ENCODE assay signal across 10 cellular contexts in the genomic region with DNA sequence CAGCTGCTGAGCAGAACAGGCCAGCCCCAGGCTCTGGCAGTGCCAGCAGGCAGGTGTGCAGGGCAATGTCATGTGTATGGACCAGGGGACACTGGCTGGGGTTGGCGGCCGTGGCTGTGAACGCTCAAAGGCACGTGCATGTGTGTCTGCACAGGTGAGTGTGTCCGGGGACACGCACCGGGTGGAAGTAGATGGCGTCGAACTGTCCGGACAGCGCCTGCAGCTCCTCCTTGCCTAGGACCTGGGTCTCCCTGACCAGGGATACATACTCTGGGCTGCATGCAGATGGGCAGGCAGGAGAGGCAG. TPM values are rescaled to one million over a fixed set of nuclear protein-coding genes. Genes with fewer than 3 reads are reported as not detected.
DNase-seq lines count a peak whose midpoint lies in the region; ATAC-seq and TF ChIP-seq lines count a peak whose summit lies in the region.
"Had no signal": no experiment of that assay in that cellular context is flagged by ENCODE, and none has a peak within 500 bp of the region (broad histone marks: within the 10 kb centered on the region; RNA-seq: fewer than 3 reads in every experiment).

No MANE protein-coding gene starts in this region.

- intact Hi-C loops in esophagus squamous epithelium (cut with DNase I) (no loop called here), psoas muscle (cut with DNase I) (loop anchor here (2.0 to 10.0 kb wide), 5 partner anchors 53 to 255 kb away; partner anchors contain the start of genes DENND6B (in 1 of the 2), LMF2 (in 1 of the 2), NCAPH2 (in 1 of the 2) and PPP6R2 (in 1 of the 2))

- no peak for TF ChIP-seq CTCF in GM06990 (IDR thresholded peaks at IDR 0.05; ENCODE audit: insufficient read depth, low read length, poor library complexity, severe bottlenecking)
- TF ChIP-seq CTCF in Peyer's patch (IDR thresholded peaks at IDR 0.05): no peak
- no peak for TF ChIP-seq CTCF in esophagus squamous epithelium (IDR thresholded peaks at IDR 0.05)
- TF ChIP-seq CTCF in psoas muscle (IDR thresholded peaks at IDR 0.05): no peak
- TF ChIP-seq CTCF in omental fat pad (IDR thresholded peaks at IDR 0.05): no peak

- H3K4me3 ChIP-seq in GM06990 (replicated peaks; ENCODE audit: low read depth, low read length) (peak overlapping the region; percentile 89), Peyer's patch (peak overlapping the region; percentile 58 to 87 (median 71)), esophagus squamous epithelium (peak overlapping the region; percentile 42 to 80 (median 72)), psoas muscle (peak overlapping the region; percentile 70)

- TF ChIP-seq POLR2A in Peyer's patch (IDR thresholded peaks at IDR 0.05) (no peak), esophagus squamous epithelium (IDR thresholded peaks at IDR 0.05) (no peak)

- ATAC-seq in psoas muscle (peak in 1 of 4 donors; percentile 0), omental fat pad (ENCODE audit: low FRiP score) (no peak), GM21528 (IDR thresholded peaks at IDR 0.05; ENCODE audit: low FRiP score, unreplicated experiment) (no peak)

- H3K27ac ChIP-seq in Peyer's patch: peak overlapping the region in 2 of 4 donors; percentile 70 to 82
- H3K27ac ChIP-seq in esophagus squamous epithelium: peak overlapping the region in 3 of 4 donors; percentile 46 to 82 (median 74)
- no peak overlapping the region for H3K27ac ChIP-seq in psoas muscle

- H3K27me3 ChIP-seq in GM06990 (replicated peaks; ENCODE audit: control insufficient read depth, insufficient read depth, low read length) (no peaks in the 10 kb centered on the region), Peyer's patch (no peaks in the 10 kb centered on the region), esophagus squamous epithelium (no peaks in the 10 kb centered on the region), psoas muscle (ENCODE audit: insufficient read depth in 3 of 3, low read length in 2 of 3) (no peaks in the 10 kb centered on the region)

- peaks cover 9 to 58% (median 35%) of the 10 kb centered on the region in 4 donors for H3K4me1 ChIP-seq in Peyer's patch
- peaks cover 31 to 74% (median 35%) of the 10 kb centered on the region in 3 donors for H3K4me1 ChIP-seq in esophagus squamous epithelium
- peaks cover 28% of the 10 kb centered on the region for H3K4me1 ChIP-seq in psoas muscle

- 67% methylated on average over 11 of the region's 11 CpGs; no CpG with 5 or more reads in 1 of the 2 donors for WGBS in esophagus squamous epithelium, 2 donors
- WGBS in psoas muscle, 3 donors: 49 to 66% (median 51%) methylated on average over 11 of the region's 11 CpGs

- peaks cover 20% of the 10 kb centered on the region for H3K36me3 ChIP-seq in GM06990 (ENCODE audit: control insufficient read depth, insufficient read depth, low read length)
- peaks cover 0 to 13% (median 0%) of the 10 kb centered on the region in 3 donors for H3K36me3 ChIP-seq in Peyer's patch
- H3K36me3 ChIP-seq in esophagus squamous epithelium: peaks cover 0 to 25% (median 8%) of the 10 kb centered on the region in 3 donors
- H3K36me3 ChIP-seq in psoas muscle (ENCODE audit: insufficient read depth in 1 of 2, low read depth in 1 of 2): peaks cover 0 to 60% of the 10 kb centered on the region in 2 donors

- no peaks in the 10 kb centered on the region for H3K9me3 ChIP-seq in Peyer's patch
- H3K9me3 ChIP-seq in esophagus squamous epithelium: no peaks in the 10 kb centered on the region
- H3K9me3 ChIP-seq in psoas muscle: no peaks in the 10 kb centered on the region

- DNase-seq in GM06990 (ENCODE audit: extremely low read depth, insufficient read length) (no peak), Peyer's patch (no peak), esophagus squamous epithelium (lab: John Stamatoyannopoulos, UW) (no peak), psoas muscle (no peak), omental fat pad (ENCODE audit: low spot score) (no peak), SHP77 treated with DMSO at 0.1 percent for 48 hours (lab: John Stamatoyannopoulos, UW) (no peak), NCI-H2227 treated with DMSO at 0.1 percent for 48 hours (lab: John Stamatoyannopoulos, UW) (no peak)
- DNase-seq: effector CD8-positive, alpha-beta T cell; NCI-H526 treated with DMSO at 0.1 percent for 48 hours had no signal

RNA-seq across cellular contexts. Expression of gene HDAC10, which starts 0.9 kb away (rescaled TPM):
- total RNA-seq in Peyer's patch: 100 to 1,000 TPM in 3 of 4 donors, 10 to 100 TPM in 1; 57.3 to 165 (median 119) TPM
- total RNA-seq in esophagus squamous epithelium: 10 to 100 TPM; 18.2 to 46.3 (median 35.6) TPM
- total RNA-seq in psoas muscle: 10 to 100 TPM; 13.5 to 19.4 (median 15.3) TPM
- 1 to 10 TPM; 4.3 to 5.3 (median 5.1) TPM for polyA plus RNA-seq in psoas muscle
- total RNA-seq in omental fat pad: 10 to 100 TPM; 18.4 to 53.8 (median 23.6) TPM

RNA-seq across cellular contexts. Expression of gene TUBGCP6, which starts 5.4 kb away (rescaled TPM):
- 100 to 1,000 TPM in 2 of 4 donors, 10 to 100 TPM in 2; 51.5 to 163 (median 111) TPM for total RNA-seq in Peyer's patch
- 10 to 100 TPM; 20.3 to 44.3 (median 32.2) TPM for total RNA-seq in esophagus squamous epithelium
- total RNA-seq in psoas muscle: 10 to 100 TPM; 18.0 to 21.8 (median 19.0) TPM
- 10 to 100 TPM in 2 of 3 donors, 1 to 10 TPM in 1; 9.5 to 11.2 (median 10.6) TPM for polyA plus RNA-seq in psoas muscle
- total RNA-seq in omental fat pad: 10 to 100 TPM; 32.7 to 52.2 (median 33.5) TPM

RNA-seq across cellular contexts. Expression of gene MAPK12, which starts 11.3 kb away (rescaled TPM):
- total RNA-seq in Peyer's patch: 10 to 100 TPM in 1 of 4 donors, 1 to 10 TPM in 3; 1.2 to 37.1 (median 5.4) TPM
- total RNA-seq in esophagus squamous epithelium: 1 to 10 TPM in 3 of 4 donors, under 1 TPM in 1; 0.19 to 6.9 (median 2.3) TPM
- total RNA-seq in psoas muscle: 100 to 1,000 TPM; 107 to 178 (median 145) TPM
- 100 to 1,000 TPM in 2 of 3 donors, 10 to 100 TPM in 1; 57.4 to 148 (median 131) TPM for polyA plus RNA-seq in psoas muscle
- 10 to 100 TPM in 3 of 4 donors, 1 to 10 TPM in 1; 7.9 to 31.1 (median 17.8) TPM for total RNA-seq in omental fat pad

RNA-seq across cellular contexts. Expression of gene MAPK11, which starts 20.0 kb away (rescaled TPM):
- total RNA-seq in Peyer's patch: 10 to 100 TPM in 1 of 4 donors, 1 to 10 TPM in 2, not detected in 1; 2.0 to 14.0 (median 2.5) TPM
- total RNA-seq in esophagus squamous epithelium: 1 to 10 TPM; 2.4 to 5.7 (median 3.5) TPM
- total RNA-seq in psoas muscle: 1 to 10 TPM; 4.4 to 6.3 (median 5.4) TPM
- polyA plus RNA-seq in psoas muscle: 1 to 10 TPM; 1.7 to 5.3 (median 4.0) TPM
- total RNA-seq in omental fat pad: 10 to 100 TPM; 12.1 to 38.9 (median 20.4) TPM

RNA-seq across cellular contexts. Expression of gene SELENOO, which starts 49.4 kb away (rescaled TPM):
- total RNA-seq in Peyer's patch: 100 to 1,000 TPM in 1 of 4 donors, 10 to 100 TPM in 3; 48.7 to 101 (median 74.0) TPM
- 10 to 100 TPM; 23.9 to 36.3 (median 27.0) TPM for total RNA-seq in esophagus squamous epithelium
- 10 to 100 TPM in 3 of 4 donors, 1 to 10 TPM in 1; 10.0 to 26.6 (median 15.9) TPM for total RNA-seq in psoas muscle
- 10 to 100 TPM; 18.0 to 22.3 (median 20.6) TPM for polyA plus RNA-seq in psoas muscle
- total RNA-seq in omental fat pad: 10 to 100 TPM; 21.2 to 38.3 (median 31.9) TPM
